ENCODE assay signal across 8 cellular contexts in genomic region chr1:46401964-46402626, GRCh38. TPM values are rescaled to one million over a fixed set of nuclear protein-coding genes. Genes with fewer than 3 reads are reported as not detected.
A peak's percentile ranks its signal among the peaks of the same experiment; 100 is the strongest.
DNase-seq lines count a peak whose midpoint lies in the region; ATAC-seq and TF ChIP-seq lines count a peak whose summit lies in the region.

No MANE protein-coding gene starts in this region.

- H3K36me3 Mint-ChIP-seq in stimulated activated naive B cell treated with anti-CD40 and anti-IgM and Interleukin-4, amounts not matched to agents 10 μg/mL and 1 μg/mL and 100 μg/mL, for 72 hours: peaks cover 0 to 5% of the 10 kb centered on the region in 2 donors

- H3K4me3 ChIP-seq in lower lobe of right lung: peak overlapping the region; percentile 3

- no peaks in the 10 kb centered on the region for H3K27me3 ChIP-seq in lower lobe of right lung (ENCODE audit: low read depth)

- peaks cover 5 to 14% of the 10 kb centered on the region in 2 donors for H3K27me3 Mint-ChIP-seq in stimulated activated naive B cell treated with anti-CD40 and anti-IgM and Interleukin-4, amounts not matched to agents 10 μg/mL and 1 μg/mL and 100 μg/mL, for 72 hours

- peak; percentile 96 for ATAC-seq in lower lobe of right lung
- no peak for ATAC-seq in GM18868 (IDR thresholded peaks at IDR 0.05; ENCODE audit: unreplicated experiment)
- ATAC-seq in stimulated activated naive B cell treated with anti-CD40 and anti-IgM and Interleukin-4, amounts not matched to agents 10 μg/mL and 1 μg/mL and 100 μg/mL, for 72 hours (replicated peaks): no peak

- H3K4me1 ChIP-seq in lower lobe of right lung: peaks cover 22% of the 10 kb centered on the region

- DNase-seq in Daoy (ENCODE audit: low read depth): peak; percentile 77
- DNase-seq in NCI-H2196 treated with DMSO at 0.1 percent for 48 hours (lab: John Stamatoyannopoulos, UW; ENCODE audit: unreplicated experiment): peak; percentile 66
- peak; percentile 90 for DNase-seq in lower lobe of right lung
- DNase-seq in cortex of kidney (lab: John Stamatoyannopoulos, UW): no peak
- no peak for DNase-seq in stimulated activated naive B cell treated with anti-CD40 and anti-IgM and Interleukin-4, amounts not matched to agents 10 μg/mL and 1 μg/mL and 100 μg/mL, for 72 hours
- no peak for DNase-seq in OCI-M1 (lab: John Stamatoyannopoulos, UW)

- peak overlapping the region; percentile 85 for H3K27ac ChIP-seq in cingulate gyrus (ENCODE audit: low read depth, low read length)
- peak overlapping the region; percentile 24 for H3K27ac ChIP-seq in lower lobe of right lung

- H3K9me3 ChIP-seq in lower lobe of right lung: no peaks in the 10 kb centered on the region

- H3K9me3 Mint-ChIP-seq in stimulated activated naive B cell treated with anti-CD40 and anti-IgM and Interleukin-4, amounts not matched to agents 10 μg/mL and 1 μg/mL and 100 μg/mL, for 72 hours: no peaks in the 10 kb centered on the region

- TF ChIP-seq CTCF in lower lobe of right lung (IDR thresholded peaks at IDR 0.05): no peak

- intact Hi-C loops in lower lobe of right lung (cut with DNase I): no loop called here

- H3K36me3 ChIP-seq in lower lobe of right lung: peaks cover 8% of the 10 kb centered on the region

- no peak overlapping the region for H3K27ac Mint-ChIP-seq in stimulated activated naive B cell treated with anti-CD40 and anti-IgM and Interleukin-4, amounts not matched to agents 10 μg/mL and 1 μg/mL and 100 μg/mL, for 72 hours

- peaks cover 6 to 7% of the 10 kb centered on the region in 2 donors for H3K4me1 Mint-ChIP-seq in stimulated activated naive B cell treated with anti-CD40 and anti-IgM and Interleukin-4, amounts not matched to agents 10 μg/mL and 1 μg/mL and 100 μg/mL, for 72 hours

- H3K4me3 Mint-ChIP-seq in stimulated activated naive B cell treated with anti-CD40 and anti-IgM and Interleukin-4, amounts not matched to agents 10 μg/mL and 1 μg/mL and 100 μg/mL, for 72 hours: no peak overlapping the region

RNA-seq across cellular contexts. Expression of gene FAAH, which starts 8.0 kb away (rescaled TPM):
- total RNA-seq in Daoy (2014; rRNA removed; shearing (Covaris generic)): 3.8 and 6.3 TPM in 2 replicates
- total RNA-seq in lower lobe of right lung: 32.4 TPM

Comparison
In these comparisons a context has a peak if more than half of its experiments do, and no peak if none do; other contexts are left out.
1. DNase-seq: peak in Daoy (single experiment), NCI-H2196 treated with DMSO at 0.1 percent for 48 hours (single experiment) and lower lobe of right lung (single experiment); none in cortex of kidney (single experiment), stimulated activated naive B cell treated with anti-CD40 and anti-IgM and Interleukin-4, amounts not matched to agents 10 μg/mL and 1 μg/mL and 100 μg/mL, for 72 hours (single experiment) and OCI-M1 (single experiment).
2. ATAC-seq: peak in lower lobe of right lung (2 of 2); none in GM18868 (single experiment) and stimulated activated naive B cell treated with anti-CD40 and anti-IgM and Interleukin-4, amounts not matched to agents 10 μg/mL and 1 μg/mL and 100 μg/mL, for 72 hours (0 of 2).